9 cellular contexts compared by ENCODE assay signal in the genomic region with DNA sequence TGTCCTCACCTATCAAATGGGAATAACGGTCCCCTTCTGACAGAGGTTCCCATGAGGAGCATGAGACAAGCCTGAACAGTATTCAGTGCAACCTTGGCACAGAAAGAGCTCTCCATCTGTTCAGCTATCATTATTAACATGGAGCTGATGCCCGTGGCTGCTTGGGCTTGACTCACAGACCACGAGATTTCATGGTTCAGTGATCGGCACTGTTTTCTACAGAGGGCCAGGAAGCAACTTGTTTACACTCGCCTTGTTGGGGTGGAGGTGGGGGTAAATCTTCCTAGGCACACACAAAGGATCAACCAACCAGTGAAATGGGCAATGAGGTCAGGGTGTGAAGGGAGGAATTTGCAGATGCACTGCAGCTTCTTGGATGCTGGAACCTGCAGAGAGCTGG.
DNase-seq lines count a peak whose midpoint lies in the region; ATAC-seq and TF ChIP-seq lines count a peak whose summit lies in the region.
"Had no signal": no experiment of that assay in that cellular context is flagged by ENCODE, and none has a peak within 500 bp of the region (broad histone marks: within the 10 kb centered on the region; RNA-seq: fewer than 3 reads in every experiment).

No MANE protein-coding gene starts in this region.

- no peak overlapping the region for H3K14ac ChIP-seq in trophoblast cell (ENCODE audit: low read length)

- H4K91ac ChIP-seq in trophoblast cell (ENCODE audit: low read depth, low read length): no peak overlapping the region

- no peak overlapping the region for H3K23ac ChIP-seq in trophoblast cell (ENCODE audit: low read length)

- H3K4me2 ChIP-seq in trophoblast cell (ENCODE audit: low read length): no peak overlapping the region

- ATAC-seq in GM19452 (IDR thresholded peaks at IDR 0.05; ENCODE audit: unreplicated experiment) (peak; percentile 89), HG03432 (IDR thresholded peaks at IDR 0.05; ENCODE audit: unreplicated experiment) (peak; percentile 83)
- ATAC-seq: K562 had no signal

- TF ChIP-seq CTCF in WERI-Rb-1 (IDR thresholded peaks at IDR 0.05; ENCODE audit: low read depth, low read length): no peak

- WGBS in trophoblast cell (ENCODE audit: extremely low coverage, insufficient coverage, insufficient read length): no CpG with 5 or more reads among the region's 5 CpGs

- H3K9me3 ChIP-seq in WERI-Rb-1 (ENCODE audit: severe bottlenecking): no peaks in the 10 kb centered on the region
- H3K9me3 ChIP-seq in trophoblast cell (ENCODE audit: insufficient read depth, low read depth, low read length): peaks cover 9% of the 10 kb centered on the region

- H3K79me1 ChIP-seq in trophoblast cell (ENCODE audit: low read length): peaks cover 8% of the 10 kb centered on the region

- H4K8ac ChIP-seq in trophoblast cell (ENCODE audit: low read depth, low read length): no peak overlapping the region

- H3K9ac ChIP-seq in trophoblast cell (ENCODE audit: low read length): no peak overlapping the region

- no peak overlapping the region for H2AK5ac ChIP-seq in trophoblast cell (ENCODE audit: low read length)

- H2BK120ac ChIP-seq in trophoblast cell (ENCODE audit: insufficient read depth, low read length, poor library complexity): no peak overlapping the region

- DNase-seq in CMK (ENCODE audit: low read depth) (peak; percentile 48), WERI-Rb-1 (peak; percentile 19), trophoblast cell (no peak), nucleus accumbens (lab: John Stamatoyannopoulos, UW) (no peak), NCI-H2081 treated with DMSO at 0.1 percent for 48 hours (lab: John Stamatoyannopoulos, UW) (no peak)
- no peak for DNase-seq in stimulated activated CD4-positive, alpha-beta T cell treated with anti-CD3 and anti-CD28 coated beads, Interleukin-1b, Interleukin-23, amount 100 ng/mL, for 48 hours

- H4K12ac ChIP-seq in trophoblast cell (ENCODE audit: low read depth, low read length): no peak overlapping the region

- H3K79me2 ChIP-seq in trophoblast cell (ENCODE audit: control insufficient read depth, insufficient read depth, low read length, poor library complexity): no peaks in the 10 kb centered on the region

- peak overlapping the region; percentile 22; the same call in 1 of the 2 replicates for H3K27ac ChIP-seq in WERI-Rb-1
- H3K27ac ChIP-seq in trophoblast cell (ENCODE audit: low read depth, low read length): no peak overlapping the region

- no peak overlapping the region for H2BK12ac ChIP-seq in trophoblast cell (ENCODE audit: low read length)

- no peak overlapping the region for H3K4ac ChIP-seq in trophoblast cell (ENCODE audit: low read depth, low read length)

- H3K4me3 ChIP-seq in WERI-Rb-1 (ENCODE audit: low read depth, low read length): no peak overlapping the region
- H3K4me3 ChIP-seq in trophoblast cell (ENCODE audit: low read depth, low read length): no peak overlapping the region
- H3K4me3 ChIP-seq: K562 had no signal

- no peak overlapping the region for H2BK5ac ChIP-seq in trophoblast cell (ENCODE audit: low read depth, low read length, poor library complexity)

- H3K27me3 ChIP-seq in WERI-Rb-1 (ENCODE audit: insufficient read depth, low read depth, severe bottlenecking) (no peaks in the 10 kb centered on the region), trophoblast cell (ENCODE audit: insufficient read depth, low read length) (no peaks in the 10 kb centered on the region)

- peaks cover 11 to 12% of the 10 kb centered on the region in 2 experiments for H3K4me1 ChIP-seq in trophoblast cell (ENCODE audit: control insufficient read depth in 1 of 2, insufficient read depth in 2 of 2, low read length in 2 of 2)

- no peak overlapping the region for H2AFZ ChIP-seq in trophoblast cell (ENCODE audit: insufficient read depth, low read length, poor library complexity)

- H3K36me3 ChIP-seq in WERI-Rb-1 (peaks cover 5% of the 10 kb centered on the region), trophoblast cell (ENCODE audit: control insufficient read depth in 1 of 2, insufficient read depth in 2 of 2, low read length in 2 of 2) (peaks cover 21 to 43% of the 10 kb centered on the region in 2 experiments)

- no peak overlapping the region for H3K18ac ChIP-seq in trophoblast cell (ENCODE audit: low read length)

Comparison
In these comparisons a context has a peak if more than half of its experiments do, and no peak if none do; other contexts are left out.
1. DNase-seq: peak in CMK (single experiment) and WERI-Rb-1 (single experiment); none in trophoblast cell (0 of 2), nucleus accumbens (0 of 56), stimulated activated CD4-positive, alpha-beta T cell treated with anti-CD3 and anti-CD28 coated beads, Interleukin-1b, Interleukin-23, amount 100 ng/mL, for 48 hours (single experiment) and NCI-H2081 treated with DMSO at 0.1 percent for 48 hours (single experiment).